Comparison of ENCODE assay signal across 9 cellular contexts in the genomic region with DNA sequence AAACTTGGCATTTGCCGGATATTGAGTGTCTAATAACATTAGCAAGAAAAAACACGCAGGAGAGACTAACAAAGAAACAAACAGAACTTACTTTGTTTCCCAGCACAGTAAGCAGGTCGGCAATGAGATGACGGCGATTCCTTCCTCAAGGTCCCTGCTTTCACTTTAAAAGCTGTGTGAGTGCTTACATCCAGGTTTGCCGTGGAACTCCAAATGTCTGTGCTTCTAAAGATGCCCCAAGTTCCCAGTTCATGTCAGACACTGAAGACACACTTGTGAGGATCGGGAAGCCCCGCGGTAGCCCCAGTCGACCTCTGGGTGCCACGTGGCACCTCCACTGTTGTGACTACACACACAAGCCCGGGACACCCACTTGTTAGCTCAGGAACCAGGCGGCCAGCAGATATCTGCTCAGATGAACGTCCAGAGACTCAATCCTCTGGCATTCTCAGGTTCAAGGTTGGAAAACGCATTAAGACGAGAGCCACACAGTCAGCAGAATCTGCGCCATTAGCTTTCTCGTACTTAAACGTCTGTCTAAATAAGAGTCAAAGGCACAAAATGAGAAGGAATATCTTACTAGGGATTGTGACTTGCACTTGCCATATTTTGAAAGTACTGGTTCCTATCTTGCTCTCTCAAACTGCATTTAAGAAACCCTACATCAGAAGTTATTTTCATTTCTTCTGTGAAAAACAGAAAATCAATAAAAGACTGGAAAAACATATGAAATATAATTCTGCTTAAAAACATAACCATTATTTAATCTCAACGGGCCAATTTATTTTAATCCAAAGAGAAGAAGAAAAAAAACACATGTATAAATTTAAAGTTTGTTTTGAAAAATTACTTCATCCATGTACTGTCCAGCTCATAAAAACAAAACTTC.
A peak's percentile ranks its signal among the peaks of the same experiment; 100 is the strongest.
DNase-seq lines count a peak whose midpoint lies in the region; ATAC-seq and TF ChIP-seq lines count a peak whose summit lies in the region.
"Had no signal": no experiment of that assay in that cellular context is flagged by ENCODE, and none has a peak within 500 bp of the region (broad histone marks: within the 10 kb centered on the region; RNA-seq: fewer than 3 reads in every experiment).

No MANE protein-coding gene starts in this region.

- H3K36me3 Mint-ChIP-seq in activated CD8-positive, alpha-beta T cell treated with anti-CD3 and anti-CD28 coated beads, Interleukin-2, amount 10 ng/mL, durations not matched to agents 7 days and 5 days (ENCODE audit: low read depth), result peaks cover 78% of the 10 kb centered on the region

- no peak for TF ChIP-seq POLR2A in heart left ventricle (IDR thresholded peaks at IDR 0.05)

- no peaks in the 10 kb centered on the region for H3K27me3 ChIP-seq in A673 (replicated peaks; ENCODE audit: insufficient read depth, low read depth, low read length, poor library complexity)
- no peaks in the 10 kb centered on the region for H3K27me3 ChIP-seq in heart left ventricle
- H3K27me3 ChIP-seq: cardiac muscle cell had no signal

- 23 to 51% (median 36%) methylated on average over 20 of the region's 20 CpGs for WGBS in heart left ventricle, 4 donors

- peak; percentile 76 for DNase-seq in A673 (ENCODE audit: low spot score)
- peak; percentile 89 for DNase-seq in HT-29 (ENCODE audit: low spot score)
- DNase-seq in activated CD8-positive, alpha-beta T cell treated with anti-CD3 and anti-CD28 coated beads, Interleukin-2, amount 10 ng/mL, durations not matched to agents 7 days and 5 days, result no peak
- peak in 3 of 5 donors; percentile 46 to 67 (median 53) for DNase-seq in heart left ventricle
- no peak for DNase-seq in skeletal muscle cell (ENCODE audit: low read depth)
- no peak for DNase-seq in NCI-H345 (lab: John Stamatoyannopoulos, UW)
- DNase-seq in NCI-H187 (lab: John Stamatoyannopoulos, UW), result no peak

- peak overlapping the region; percentile 55 for H3K4me3 ChIP-seq in A673 (ENCODE audit: low read depth, low read length, poor library complexity, severe bottlenecking)
- peak overlapping the region in 11 of 12 donors; percentile 9 to 57 (median 45) for H3K4me3 ChIP-seq in heart left ventricle
- H3K4me3 ChIP-seq in skeletal muscle cell (ENCODE audit: low read depth, low read length), result peak overlapping the region; percentile 26
- H3K4me3 ChIP-seq: cardiac muscle cell had no signal

- peaks cover 86% of the 10 kb centered on the region for H3K4me1 ChIP-seq in A673 (ENCODE audit: insufficient read depth, low read length, poor library complexity, severe bottlenecking)
- peaks cover 7 to 93% (median 49%) of the 10 kb centered on the region in 12 donors for H3K4me1 ChIP-seq in heart left ventricle

- H3K27me3 Mint-ChIP-seq in activated CD8-positive, alpha-beta T cell treated with anti-CD3 and anti-CD28 coated beads, Interleukin-2, amount 10 ng/mL, durations not matched to agents 7 days and 5 days (ENCODE audit: low read depth), result no peaks in the 10 kb centered on the region

- POLR2A ChIA-PET in A673 (lab: Charles Lee; ENCODE audit: low non-redundant PET), result interaction anchor here (0.7 kb wide), 1 partner anchor 18 kb away, joined by 3 read pairs; no protein-coding TSS in a partner anchor
- POLR2A ChIA-PET in activated CD8-positive, alpha-beta T cell treated with anti-CD3 and anti-CD28 coated beads, Interleukin-2, amount 10 ng/mL, durations not matched to agents 7 days and 5 days (lab: Charles Lee), result interaction anchor here (0.9 to 2.8 kb wide), 9 partner anchors 10 to 40 kb away, joined by 3 to 16 read pairs (median 4); no protein-coding TSS in a partner anchor

- intact Hi-C loops in A673 (cut with micrococcal nuclease; ENCODE audit: unreplicated experiment) (loop anchor here (5.0 kb wide), 1 partner anchor 96 kb away; no protein-coding TSS in a partner anchor), heart left ventricle (cut with DNase I) (loop anchor here in 1 of 10 donors (2.0 kb wide), 1 partner anchor 15 kb away; no protein-coding TSS in a partner anchor)

- TF ChIP-seq CTCF in A673 (conservative IDR thresholded peaks at IDR 0.05; ENCODE audit: low read depth, low read length) (no peak), heart left ventricle (IDR thresholded peaks at IDR 0.05) (no peak)

- peak overlapping the region; percentile 94 for H3K27ac ChIP-seq in A673 (ENCODE audit: low read depth, low read length, poor library complexity, severe bottlenecking)
- H3K27ac ChIP-seq in heart left ventricle, result peak overlapping the region; percentile 14 to 87 (median 66)
- H3K27ac ChIP-seq: cardiac muscle cell had no signal

- H3K9me3 Mint-ChIP-seq in activated CD8-positive, alpha-beta T cell treated with anti-CD3 and anti-CD28 coated beads, Interleukin-2, amount 10 ng/mL, durations not matched to agents 7 days and 5 days (ENCODE audit: insufficient read depth), result no peaks in the 10 kb centered on the region

- BruUV-seq in A673 (replicated peaks; lab: Mats Ljungman, UMichigan), result TSS peak; percentile 71

- peak overlapping the region; percentile 75 for H3K27ac Mint-ChIP-seq in activated CD8-positive, alpha-beta T cell treated with anti-CD3 and anti-CD28 coated beads, Interleukin-2, amount 10 ng/mL, durations not matched to agents 7 days and 5 days

- ATAC-seq in activated CD8-positive, alpha-beta T cell treated with anti-CD3 and anti-CD28 coated beads, Interleukin-2, amount 10 ng/mL, durations not matched to agents 7 days and 5 days, result peak; percentile 18
- peak; percentile 28 to 75 (median 70) for ATAC-seq in heart left ventricle
- ATAC-seq in HG03045 (IDR thresholded peaks at IDR 0.05; ENCODE audit: unreplicated experiment), result no peak

- no peaks in the 10 kb centered on the region for H3K9me3 ChIP-seq in A673 (ENCODE audit: low read depth, low read length, poor library complexity, severe bottlenecking)
- H3K9me3 ChIP-seq in heart left ventricle, result no peaks in the 10 kb centered on the region

- CTCF ChIA-PET in A673 (lab: Charles Lee), result interaction anchor here (1.0 to 2.1 kb wide), 2 partner anchors 19 to 45 kb away, joined by 3 to 14 read pairs; no protein-coding TSS in a partner anchor
- CTCF ChIA-PET in activated CD8-positive, alpha-beta T cell treated with anti-CD3 and anti-CD28 coated beads, Interleukin-2, amount 10 ng/mL, durations not matched to agents 7 days and 5 days (lab: Charles Lee), result interaction anchor here (0.9 to 4.1 kb wide), 6 partner anchors 13 to 66 kb away, joined by 4 to 19 read pairs (median 8); no protein-coding TSS in a partner anchor

- H3K36me3 ChIP-seq in A673 (ENCODE audit: insufficient read depth, low read length, poor library complexity, severe bottlenecking), result peaks cover 58% of the 10 kb centered on the region
- H3K36me3 ChIP-seq in heart left ventricle, result peaks cover 0 to 34% (median 19%) of the 10 kb centered on the region in 9 donors
- H3K36me3 ChIP-seq: cardiac muscle cell had no signal

- H3K4me3 Mint-ChIP-seq in activated CD8-positive, alpha-beta T cell treated with anti-CD3 and anti-CD28 coated beads, Interleukin-2, amount 10 ng/mL, durations not matched to agents 7 days and 5 days, result peak overlapping the region; percentile 72

- H3K4me1 Mint-ChIP-seq in activated CD8-positive, alpha-beta T cell treated with anti-CD3 and anti-CD28 coated beads, Interleukin-2, amount 10 ng/mL, durations not matched to agents 7 days and 5 days (ENCODE audit: low read depth), result peaks cover 83% of the 10 kb centered on the region

Comparison
In these comparisons a context has a peak if more than half of its experiments do, and no peak if none do; other contexts are left out.
1. DNase-seq: peak in A673 (single experiment), HT-29 (single experiment) and heart left ventricle (3 of 5); none in activated CD8-positive, alpha-beta T cell treated with anti-CD3 and anti-CD28 coated beads, Interleukin-2, amount 10 ng/mL, durations not matched to agents 7 days and 5 days (single experiment), skeletal muscle cell (single experiment), NCI-H345 (single experiment) and NCI-H187 (0 of 2).
2. Peak in every context shown above with its lines, with median percentiles within 50 percentile points of each other: H3K4me3 ChIP-seq.